In the genomic region with DNA sequence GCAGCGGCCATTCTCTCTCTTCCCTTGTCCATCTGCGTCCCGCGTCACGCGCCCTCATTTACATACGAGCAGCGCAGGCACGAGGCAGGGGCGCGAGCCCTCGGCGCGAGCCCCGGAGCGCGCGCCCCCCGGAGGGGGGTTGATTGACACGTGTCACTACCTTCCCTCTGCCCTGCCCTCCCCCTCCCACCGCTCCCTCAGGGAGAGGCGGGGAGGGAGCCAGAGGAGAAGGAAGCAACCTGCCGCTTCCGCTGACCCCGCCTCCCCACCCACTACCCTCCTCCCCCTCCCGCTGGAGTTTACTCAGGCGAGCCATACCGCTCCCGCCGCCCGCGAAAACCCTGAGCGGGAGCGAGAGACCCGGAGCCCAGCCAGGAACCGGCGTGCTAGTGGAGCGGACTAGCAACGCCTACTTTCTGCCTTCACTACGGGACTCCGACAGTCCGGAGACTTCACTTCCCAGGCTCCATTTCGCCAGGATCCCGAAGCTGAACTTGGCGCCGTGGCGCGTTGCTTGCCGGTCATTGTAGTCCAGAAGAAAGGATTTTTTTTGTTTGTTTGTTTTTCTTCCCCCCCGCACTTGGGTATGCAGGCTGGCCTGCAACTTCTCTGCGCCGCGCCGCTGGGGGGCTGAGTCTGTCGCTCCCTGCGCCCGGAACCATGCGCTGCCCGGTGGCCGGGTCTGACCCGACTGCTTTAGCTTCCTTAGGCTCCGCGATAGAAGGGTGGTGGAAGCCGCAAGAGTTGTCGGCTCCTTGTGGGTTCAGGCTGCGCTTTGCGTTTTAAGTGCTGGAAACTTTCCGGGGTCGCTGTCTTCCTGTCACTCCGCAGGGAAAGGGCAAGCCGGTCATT, we compare ENCODE assay signal across 1 cellular context.
TF ChIP-seq lines count a peak whose summit lies in the region.

TSS of gene LCORL (minus strand) at position 36 of the 852 bp plus-strand sequence. CDS start at position 32, 4 bp downstream.

TF ChIP-seq in K562, 482 proteins besides CTCF, POLR2A, EP300 and RAD21 (continued from another document):
- TF ChIP-seq, protein P1, sequence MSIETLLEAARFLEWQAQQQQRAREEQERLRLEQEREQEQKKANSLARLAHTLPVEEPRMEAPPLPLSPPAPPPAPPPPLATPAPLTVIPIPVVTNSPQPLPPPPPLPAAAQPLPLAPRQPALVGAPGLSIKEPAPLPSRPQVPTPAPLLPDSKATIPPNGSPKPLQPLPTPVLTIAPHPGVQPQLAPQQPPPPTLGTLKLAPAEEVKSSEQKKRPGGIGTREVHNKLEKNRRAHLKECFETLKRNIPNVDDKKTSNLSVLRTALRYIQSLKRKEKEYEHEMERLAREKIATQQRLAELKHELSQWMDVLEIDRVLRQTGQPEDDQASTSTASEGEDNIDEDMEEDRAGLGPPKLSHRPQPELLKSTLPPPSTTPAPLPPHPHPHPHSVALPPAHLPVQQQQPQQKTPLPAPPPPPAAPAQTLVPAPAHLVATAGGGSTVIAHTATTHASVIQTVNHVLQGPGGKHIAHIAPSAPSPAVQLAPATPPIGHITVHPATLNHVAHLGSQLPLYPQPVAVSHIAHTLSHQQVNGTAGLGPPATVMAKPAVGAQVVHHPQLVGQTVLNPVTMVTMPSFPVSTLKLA (conservative IDR thresholded peaks at IDR 0.05) = peak; percentile 84 to 92
- 0 out of 2 replicates have a peak, but pooled peaks have one; percentile 42 for TF ChIP-seq CC2D1A (IDR thresholded peaks at IDR 0.05)
- no peak for TF ChIP-seq ZNF140 (CRISPR knock-in tag; IDR thresholded peaks at IDR 0.05)
- no peak for TF ChIP-seq LARP7 (IDR thresholded peaks at IDR 0.05)
